Comparison of ENCODE assay signal across 1 cellular context in the genomic region with DNA sequence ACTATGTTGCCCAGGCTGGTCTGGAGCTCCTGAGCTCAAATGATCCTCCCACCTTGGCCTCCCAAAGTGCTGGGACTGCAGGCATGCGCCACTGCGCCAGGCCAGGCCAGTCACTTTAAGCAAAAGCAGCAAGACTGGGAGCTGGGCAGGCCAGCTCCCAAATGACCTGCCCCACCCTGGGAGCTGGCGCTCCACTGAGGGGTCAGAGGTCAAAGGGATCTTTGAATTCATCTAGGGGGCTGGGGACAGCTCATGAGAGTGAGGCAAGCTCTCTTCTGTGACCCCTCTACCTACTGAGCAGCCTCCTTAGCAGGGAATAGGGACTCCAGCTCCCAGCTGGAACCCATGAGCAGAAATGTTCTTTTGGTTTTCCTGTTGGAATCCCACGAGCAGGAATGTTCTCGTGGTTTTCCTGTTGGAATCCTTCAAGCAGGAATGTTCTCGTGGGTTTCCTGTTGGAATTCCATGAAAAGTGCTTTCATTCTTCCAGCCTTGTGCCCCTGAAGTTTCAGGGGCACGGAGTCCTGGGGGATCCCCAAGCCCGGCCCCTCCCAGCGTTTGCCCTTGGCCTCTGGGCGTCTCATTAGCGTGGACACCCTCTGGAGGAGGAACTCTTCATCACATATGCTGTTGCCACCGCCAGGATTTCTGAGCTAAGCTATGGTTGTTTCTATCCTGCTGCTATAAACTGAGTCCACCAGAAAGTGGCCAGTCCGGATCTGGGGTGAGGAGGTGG.
TF ChIP-seq lines count a peak whose summit lies in the region.

No MANE protein-coding gene starts in this region.

TF ChIP-seq in GM23338, 12 proteins besides CTCF, POLR2A, EP300 and RAD21 (continued from another document):
- TF ChIP-seq, protein P1, sequence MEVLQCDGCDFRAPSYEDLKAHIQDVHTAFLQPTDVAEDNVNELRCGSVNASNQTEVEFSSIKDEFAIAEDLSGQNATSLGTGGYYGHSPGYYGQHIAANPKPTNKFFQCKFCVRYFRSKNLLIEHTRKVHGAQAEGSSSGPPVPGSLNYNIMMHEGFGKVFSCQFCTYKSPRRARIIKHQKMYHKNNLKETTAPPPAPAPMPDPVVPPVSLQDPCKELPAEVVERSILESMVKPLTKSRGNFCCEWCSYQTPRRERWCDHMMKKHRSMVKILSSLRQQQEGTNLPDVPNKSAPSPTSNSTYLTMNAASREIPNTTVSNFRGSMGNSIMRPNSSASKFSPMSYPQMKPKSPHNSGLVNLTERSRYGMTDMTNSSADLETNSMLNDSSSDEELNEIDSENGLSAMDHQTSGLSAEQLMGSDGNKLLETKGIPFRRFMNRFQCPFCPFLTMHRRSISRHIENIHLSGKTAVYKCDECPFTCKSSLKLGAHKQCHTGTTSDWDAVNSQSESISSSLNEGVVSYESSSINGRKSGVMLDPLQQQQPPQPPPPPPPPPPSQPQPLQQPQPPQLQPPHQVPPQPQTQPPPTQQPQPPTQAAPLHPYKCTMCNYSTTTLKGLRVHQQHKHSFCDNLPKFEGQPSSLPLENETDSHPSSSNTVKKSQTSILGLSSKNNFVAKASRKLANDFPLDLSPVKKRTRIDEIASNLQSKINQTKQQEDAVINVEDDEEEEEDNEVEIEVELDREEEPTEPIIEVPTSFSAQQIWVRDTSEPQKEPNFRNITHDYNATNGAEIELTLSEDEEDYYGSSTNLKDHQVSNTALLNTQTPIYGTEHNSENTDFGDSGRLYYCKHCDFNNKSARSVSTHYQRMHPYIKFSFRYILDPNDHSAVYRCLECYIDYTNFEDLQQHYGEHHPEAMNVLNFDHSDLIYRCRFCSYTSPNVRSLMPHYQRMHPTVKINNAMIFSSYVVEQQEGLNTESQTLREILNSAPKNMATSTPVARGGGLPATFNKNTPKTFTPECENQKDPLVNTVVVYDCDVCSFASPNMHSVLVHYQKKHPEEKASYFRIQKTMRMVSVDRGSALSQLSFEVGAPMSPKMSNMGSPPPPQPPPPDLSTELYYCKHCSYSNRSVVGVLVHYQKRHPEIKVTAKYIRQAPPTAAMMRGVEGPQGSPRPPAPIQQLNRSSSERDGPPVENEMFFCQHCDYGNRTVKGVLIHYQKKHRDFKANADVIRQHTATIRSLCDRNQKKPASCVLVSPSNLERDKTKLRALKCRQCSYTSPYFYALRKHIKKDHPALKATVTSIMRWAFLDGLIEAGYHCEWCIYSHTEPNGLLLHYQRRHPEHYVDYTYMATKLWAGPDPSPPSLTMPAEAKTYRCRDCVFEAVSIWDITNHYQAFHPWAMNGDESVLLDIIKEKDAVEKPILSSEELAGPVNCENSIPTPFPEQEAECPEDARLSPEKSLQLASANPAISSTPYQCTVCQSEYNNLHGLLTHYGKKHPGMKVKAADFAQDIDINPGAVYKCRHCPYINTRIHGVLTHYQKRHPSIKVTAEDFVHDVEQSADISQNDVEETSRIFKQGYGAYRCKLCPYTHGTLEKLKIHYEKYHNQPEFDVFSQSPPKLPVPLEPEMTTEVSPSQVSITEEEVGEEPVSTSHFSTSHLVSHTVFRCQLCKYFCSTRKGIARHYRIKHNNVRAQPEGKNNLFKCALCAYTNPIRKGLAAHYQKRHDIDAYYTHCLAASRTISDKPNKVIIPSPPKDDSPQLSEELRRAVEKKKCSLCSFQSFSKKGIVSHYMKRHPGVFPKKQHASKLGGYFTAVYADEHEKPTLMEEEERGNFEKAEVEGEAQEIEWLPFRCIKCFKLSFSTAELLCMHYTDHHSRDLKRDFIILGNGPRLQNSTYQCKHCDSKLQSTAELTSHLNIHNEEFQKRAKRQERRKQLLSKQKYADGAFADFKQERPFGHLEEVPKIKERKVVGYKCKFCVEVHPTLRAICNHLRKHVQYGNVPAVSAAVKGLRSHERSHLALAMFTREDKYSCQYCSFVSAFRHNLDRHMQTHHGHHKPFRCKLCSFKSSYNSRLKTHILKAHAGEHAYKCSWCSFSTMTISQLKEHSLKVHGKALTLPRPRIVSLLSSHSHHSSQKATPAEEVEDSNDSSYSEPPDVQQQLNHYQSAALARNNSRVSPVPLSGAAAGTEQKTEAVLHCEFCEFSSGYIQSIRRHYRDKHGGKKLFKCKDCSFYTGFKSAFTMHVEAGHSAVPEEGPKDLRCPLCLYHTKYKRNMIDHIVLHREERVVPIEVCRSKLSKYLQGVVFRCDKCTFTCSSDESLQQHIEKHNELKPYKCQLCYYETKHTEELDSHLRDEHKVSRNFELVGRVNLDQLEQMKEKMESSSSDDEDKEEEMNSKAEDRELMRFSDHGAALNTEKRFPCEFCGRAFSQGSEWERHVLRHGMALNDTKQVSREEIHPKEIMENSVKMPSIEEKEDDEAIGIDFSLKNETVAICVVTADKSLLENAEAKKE (CRISPR knock-in tag; IDR thresholded peaks at IDR 0.05) = no peak
- TF ChIP-seq ZNF331 (CRISPR knock-in tag; IDR thresholded peaks at IDR 0.05; ENCODE audit: low read depth) = no peak
- no peak for TF ChIP-seq ZNF114 (CRISPR knock-in tag; IDR thresholded peaks at IDR 0.05)
- TF ChIP-seq, protein P2, sequence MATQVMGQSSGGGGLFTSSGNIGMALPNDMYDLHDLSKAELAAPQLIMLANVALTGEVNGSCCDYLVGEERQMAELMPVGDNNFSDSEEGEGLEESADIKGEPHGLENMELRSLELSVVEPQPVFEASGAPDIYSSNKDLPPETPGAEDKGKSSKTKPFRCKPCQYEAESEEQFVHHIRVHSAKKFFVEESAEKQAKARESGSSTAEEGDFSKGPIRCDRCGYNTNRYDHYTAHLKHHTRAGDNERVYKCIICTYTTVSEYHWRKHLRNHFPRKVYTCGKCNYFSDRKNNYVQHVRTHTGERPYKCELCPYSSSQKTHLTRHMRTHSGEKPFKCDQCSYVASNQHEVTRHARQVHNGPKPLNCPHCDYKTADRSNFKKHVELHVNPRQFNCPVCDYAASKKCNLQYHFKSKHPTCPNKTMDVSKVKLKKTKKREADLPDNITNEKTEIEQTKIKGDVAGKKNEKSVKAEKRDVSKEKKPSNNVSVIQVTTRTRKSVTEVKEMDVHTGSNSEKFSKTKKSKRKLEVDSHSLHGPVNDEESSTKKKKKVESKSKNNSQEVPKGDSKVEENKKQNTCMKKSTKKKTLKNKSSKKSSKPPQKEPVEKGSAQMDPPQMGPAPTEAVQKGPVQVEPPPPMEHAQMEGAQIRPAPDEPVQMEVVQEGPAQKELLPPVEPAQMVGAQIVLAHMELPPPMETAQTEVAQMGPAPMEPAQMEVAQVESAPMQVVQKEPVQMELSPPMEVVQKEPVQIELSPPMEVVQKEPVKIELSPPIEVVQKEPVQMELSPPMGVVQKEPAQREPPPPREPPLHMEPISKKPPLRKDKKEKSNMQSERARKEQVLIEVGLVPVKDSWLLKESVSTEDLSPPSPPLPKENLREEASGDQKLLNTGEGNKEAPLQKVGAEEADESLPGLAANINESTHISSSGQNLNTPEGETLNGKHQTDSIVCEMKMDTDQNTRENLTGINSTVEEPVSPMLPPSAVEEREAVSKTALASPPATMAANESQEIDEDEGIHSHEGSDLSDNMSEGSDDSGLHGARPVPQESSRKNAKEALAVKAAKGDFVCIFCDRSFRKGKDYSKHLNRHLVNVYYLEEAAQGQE (IDR thresholded peaks at IDR 0.05; ENCODE audit: unreplicated experiment) = no peak
- no peak for TF ChIP-seq NANOG (IDR thresholded peaks at IDR 0.05; ENCODE audit: borderline replicate concordance)
- TF ChIP-seq EZH2 (IDR thresholded peaks at IDR 0.05; ENCODE audit: low read depth, unreplicated experiment) = no peak
- TF ChIP-seq POLR2AphosphoS5 (IDR thresholded peaks at IDR 0.05; ENCODE audit: low read depth) = no peak
- no peak for TF ChIP-seq JUNB (IDR thresholded peaks at IDR 0.05; ENCODE audit: unreplicated experiment)
- no peak for TF ChIP-seq EZH2phosphoT487 (IDR thresholded peaks at IDR 0.05; ENCODE audit: unreplicated experiment)
